In the genomic region with DNA sequence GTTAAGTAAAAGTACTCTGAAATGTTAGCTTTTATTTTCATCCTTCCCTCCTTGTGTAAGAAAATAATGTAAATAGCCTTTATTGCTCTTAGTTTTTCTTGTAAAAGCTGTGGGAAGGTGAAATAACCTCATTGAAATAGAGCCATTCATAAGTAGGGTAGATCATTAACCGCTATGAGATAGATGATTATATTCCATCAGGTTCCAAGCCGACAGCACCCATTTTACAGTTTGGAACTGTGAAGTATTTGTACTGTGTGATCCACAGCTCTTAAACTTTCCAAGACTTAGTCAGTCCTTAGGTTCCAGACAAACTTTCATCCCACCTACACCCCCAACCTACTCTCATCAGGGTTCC, we compare ENCODE assay signal across 25 cellular contexts.
"Had no signal": no experiment of that assay in that cellular context is flagged by ENCODE, and none has a peak within 500 bp of the region (broad histone marks: within the 10 kb centered on the region; RNA-seq: fewer than 3 reads in every experiment).

No MANE protein-coding gene starts in this region.

- H3K36me3 ChIP-seq: left lung, lower lobe of right lung, ovary, right atrium auricular region, right lobe of liver, tibial nerve, uterus had no signal

- ATAC-seq: left cardiac atrium; left lung; lower lobe of right lung; naive thymus-derived CD4-positive, alpha-beta T cell; natural killer cell treated with Interleukin-12 subunit alpha and Interleukin-12 subunit beta and Interleukin-15 and Interleukin-18, amount 100 ng/mL, for 72 hours; right lobe of liver; stimulated activated memory B cell treated with anti-CD40 and anti-IgM and Interleukin-4, amounts not matched to agents 10 μg/mL and 1 μg/mL and 100 μg/mL, for 72 hours; stimulated activated naive CD8-positive, alpha-beta T cell treated with anti-CD3 and anti-CD28 coated beads, Interleukin-15, amount 100 ng/mL, for 72 hours had no signal

- H2AFZ ChIP-seq: hepatocyte had no signal

- H3K4me2 ChIP-seq: hepatocyte, smooth muscle cell had no signal

- H3K27ac ChIP-seq: hepatocyte, left lung, lower lobe of right lung, ovary, right atrium auricular region, right lobe of liver, tibial nerve, uterus had no signal

- FAIRE-seq: keratinocyte had no signal

- H3K4me3 ChIP-seq: hepatocyte, left lung, lower lobe of right lung, ovary, right atrium auricular region, right lobe of liver, smooth muscle cell, tibial nerve, uterus had no signal

- H3K4me1 ChIP-seq: left lung, lower lobe of right lung, right atrium auricular region, right lobe of liver, tibial nerve, uterus had no signal

- DNase-seq: left cardiac atrium; left lung; lower lobe of right lung; mammary epithelial cell; naive thymus-derived CD4-positive, alpha-beta T cell; ovary; right lobe of liver; stimulated activated CD4-positive, alpha-beta T cell treated with anti-CD3 and anti-CD28 coated beads, Interleukin-1b, Interleukin-23, amount 100 ng/mL, for 48 hours; stimulated activated CD4-positive, alpha-beta T cell treated with anti-CD3 and anti-CD28 coated beads, Interleukin-2, amount 100 ng/mL, for 48 hours; stimulated activated CD4-positive, alpha-beta T cell treated with anti-CD3 and anti-CD28 coated beads, Interleukin-4, amount 100 ng/mL, for 4 hours; stimulated activated CD8-positive, alpha-beta memory T cell treated with anti-CD3 and anti-CD28 coated beads, Interleukin-4, amount 100 ng/mL, for 48 hours; stimulated activated naive CD4-positive, alpha-beta T cell treated with Interleukin-2 at 50 U/mL for 16 hours; stimulated activated naive CD8-positive, alpha-beta T cell treated with anti-CD3 and anti-CD28 coated beads, Interleukin-15, amount 100 ng/mL, for 72 hours; substantia nigra; uterus had no signal

- H3K79me2 ChIP-seq: hepatocyte had no signal

- H3K9me3 Mint-ChIP-seq: natural killer cell treated with Interleukin-12 subunit alpha and Interleukin-12 subunit beta and Interleukin-15 and Interleukin-18, amount 100 ng/mL, for 72 hours; type B pancreatic cell had no signal

- H3K9me3 ChIP-seq: left lung, lower lobe of right lung, ovary, right atrium auricular region, right lobe of liver, uterus had no signal

- H3K4me1 Mint-ChIP-seq: naive thymus-derived CD4-positive, alpha-beta T cell; stimulated activated memory B cell treated with anti-CD40 and anti-IgM and Interleukin-4, amounts not matched to agents 10 μg/mL and 1 μg/mL and 100 μg/mL, for 72 hours; stimulated activated naive CD8-positive, alpha-beta T cell treated with anti-CD3 and anti-CD28 coated beads, Interleukin-15, amount 100 ng/mL, for 72 hours had no signal

- H3K4me3 Mint-ChIP-seq: mesothelial cell of epicardium; naive thymus-derived CD4-positive, alpha-beta T cell; natural killer cell treated with Interleukin-12 subunit alpha and Interleukin-12 subunit beta and Interleukin-15 and Interleukin-18, amount 100 ng/mL, for 72 hours; stimulated activated memory B cell treated with anti-CD40 and anti-IgM and Interleukin-4, amounts not matched to agents 10 μg/mL and 1 μg/mL and 100 μg/mL, for 72 hours; stimulated activated naive CD8-positive, alpha-beta T cell treated with anti-CD3 and anti-CD28 coated beads, Interleukin-15, amount 100 ng/mL, for 72 hours; type B pancreatic cell had no signal

- H3K27ac Mint-ChIP-seq: mesothelial cell of epicardium; naive thymus-derived CD4-positive, alpha-beta T cell; natural killer cell treated with Interleukin-12 subunit alpha and Interleukin-12 subunit beta and Interleukin-15 and Interleukin-18, amount 100 ng/mL, for 72 hours; progenitor cell of endocrine pancreas; stimulated activated memory B cell treated with anti-CD40 and anti-IgM and Interleukin-4, amounts not matched to agents 10 μg/mL and 1 μg/mL and 100 μg/mL, for 72 hours; stimulated activated naive CD8-positive, alpha-beta T cell treated with anti-CD3 and anti-CD28 coated beads, Interleukin-15, amount 100 ng/mL, for 72 hours; type B pancreatic cell had no signal

- H3K27me3 ChIP-seq: hepatocyte, left lung, ovary, right atrium auricular region, right lobe of liver, tibial nerve, uterus had no signal

- H3K36me3 Mint-ChIP-seq: mesothelial cell of epicardium; naive thymus-derived CD4-positive, alpha-beta T cell; natural killer cell treated with Interleukin-12 subunit alpha and Interleukin-12 subunit beta and Interleukin-15 and Interleukin-18, amount 100 ng/mL, for 72 hours; stimulated activated memory B cell treated with anti-CD40 and anti-IgM and Interleukin-4, amounts not matched to agents 10 μg/mL and 1 μg/mL and 100 μg/mL, for 72 hours; type B pancreatic cell had no signal

- H3K27me3 Mint-ChIP-seq: progenitor cell of endocrine pancreas; stimulated activated memory B cell treated with anti-CD40 and anti-IgM and Interleukin-4, amounts not matched to agents 10 μg/mL and 1 μg/mL and 100 μg/mL, for 72 hours had no signal
